In the genomic region with DNA sequence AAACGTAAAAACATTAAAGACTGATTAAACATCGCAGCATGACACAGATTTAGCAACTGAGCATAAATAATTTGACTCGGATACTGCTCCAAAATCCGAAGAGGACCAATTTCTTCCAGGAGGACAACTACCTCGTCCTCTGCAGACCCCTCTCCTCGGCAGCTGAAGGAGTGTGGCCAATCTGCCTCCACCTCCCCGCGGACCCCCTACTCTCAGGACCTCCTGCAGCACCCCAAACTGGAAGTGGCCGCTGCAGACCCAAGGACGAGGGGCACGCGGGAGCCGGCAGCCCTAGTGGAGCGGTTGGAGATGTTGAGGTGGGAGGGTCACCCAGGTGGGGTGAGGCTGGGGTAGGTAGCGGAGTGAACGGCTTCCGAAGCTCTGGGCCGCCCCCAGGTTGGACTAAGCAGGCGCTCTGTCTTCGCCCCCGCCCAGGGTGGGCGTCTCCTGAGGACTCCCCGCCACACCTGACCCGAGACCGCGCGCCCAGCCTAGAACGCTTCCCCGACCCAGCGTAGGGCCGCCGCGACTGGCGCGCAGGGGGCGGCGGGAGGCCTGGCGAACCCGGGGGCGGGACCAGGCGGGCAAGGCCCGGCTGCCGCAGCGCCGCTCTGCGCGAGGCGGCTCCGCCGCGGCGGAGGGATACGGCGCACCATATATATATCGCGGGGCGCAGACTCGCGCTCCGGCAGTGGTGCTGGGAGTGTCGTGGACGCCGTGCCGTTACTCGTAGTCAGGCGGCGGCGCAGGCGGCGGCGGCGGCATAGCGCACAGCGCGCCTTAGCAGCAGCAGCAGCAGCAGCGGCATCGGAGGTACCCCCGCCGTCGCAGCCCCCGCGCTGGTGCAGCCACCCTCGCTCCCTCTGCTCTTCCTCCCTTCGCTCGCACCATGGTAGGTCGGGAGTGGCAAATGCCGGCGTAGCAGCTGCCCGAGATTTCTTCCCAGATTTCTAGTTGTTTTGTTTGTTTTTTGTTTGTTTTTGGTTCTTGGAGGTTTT, we compare ENCODE assay signal across 8 cellular contexts. TPM values are rescaled to one million over a fixed set of nuclear protein-coding genes. Genes with fewer than 3 reads are reported as not detected.
DNase-seq lines count a peak whose midpoint lies in the region; ATAC-seq, FAIRE-seq and TF ChIP-seq lines count a peak whose summit lies in the region.

Gene CALM1, plus strand, starts transcription at position 688 of the 998 bp plus-strand sequence. Its CDS starts 202 bp downstream, at position 890.

- peaks cover 40% of the 10 kb centered on the region for H3K79me2 ChIP-seq in keratinocyte (ENCODE audit: control insufficient read depth, insufficient read depth, low read length)

- peaks cover 26% of the 10 kb centered on the region for H4K20me1 ChIP-seq in keratinocyte (ENCODE audit: control insufficient read depth, extremely low read depth, insufficient read depth, low read length)

- H3K27ac ChIP-seq in keratinocyte (ENCODE audit: control insufficient read depth, insufficient read depth, low read length): peak within 1 kb of the TSS; percentile 83

- dilution Hi-C loops in keratinocyte (cut with MboI; ENCODE audit: extremely low pct_ligation_motif_present, low sequenced_read_pairs): no loop called here

- H3K9ac ChIP-seq in keratinocyte (ENCODE audit: control insufficient read depth, extremely low read depth, insufficient read depth, low read length): peak within 1 kb of the TSS; percentile 87

- ATAC-seq in GM18868 (IDR thresholded peaks at IDR 0.05; ENCODE audit: unreplicated experiment) (peak; percentile 65), HG03103 (IDR thresholded peaks at IDR 0.05; ENCODE audit: low read depth, unreplicated experiment) (peak; percentile 51)

- H3K4me2 ChIP-seq in keratinocyte (ENCODE audit: control insufficient read depth, extremely low read depth, insufficient read depth, low read depth, low read length): peak within 1 kb of the TSS; percentile 92

- H3K9me3 ChIP-seq in keratinocyte (ENCODE audit: control insufficient read depth, low read depth, low read length): no peaks in the 10 kb centered on the region

- POLR2A ChIA-PET in AG04449 (lab: Yijun Ruan, JAX): interaction anchor here (0.5 to 2.9 kb wide), 15 partner anchors 9 to 362 kb away, joined by 3 to 19 read pairs (median 5); no protein-coding TSS in a partner anchor

- FAIRE-seq in keratinocyte (lab: Jason Lieb, UNC): no peak

- peaks cover 2 to 18% of the 10 kb centered on the region in 2 experiments for H3K36me3 ChIP-seq in keratinocyte (ENCODE audit: control insufficient read depth in 2 of 2, extremely low read depth in 1 of 2, insufficient read depth in 2 of 2, low read length in 2 of 2)

- H3K4me3 ChIP-seq in AG04449 (ENCODE audit: low read depth, low read length) (peak within 1 kb of the TSS; percentile 97), keratinocyte (ENCODE audit: control insufficient read depth in 2 of 3, extremely low read depth in 1 of 3, insufficient read depth in 2 of 3, low read depth in 1 of 3, low read length in 3 of 3) (peak within 1 kb of the TSS; percentile 92 to 99 (median 92))

- no peaks in the 10 kb centered on the region for H3K9me1 ChIP-seq in keratinocyte (ENCODE audit: control insufficient read depth, extremely low read depth, insufficient read depth, low read length)

- H2AFZ ChIP-seq in keratinocyte (ENCODE audit: control insufficient read depth, low read length): peak within 1 kb of the TSS; percentile 95

- peaks cover 27% of the 10 kb centered on the region for H3K4me1 ChIP-seq in keratinocyte (ENCODE audit: control insufficient read depth, extremely low read depth, insufficient read depth, low read length)

- TF ChIP-seq CTCF in AG04449 (IDR thresholded peaks at IDR 0.05; ENCODE audit: insufficient read depth, low read length, missing control alignments) (no peak), keratinocyte (optimal IDR thresholded peaks at IDR 0.05 in 1 of 3, IDR thresholded peaks at IDR 0.05 in 1 of 3, conservative IDR thresholded peaks at IDR 0.05 in 1 of 3; ENCODE audit: extremely low read depth in 1 of 3, insufficient read depth in 2 of 3, low read length in 3 of 3) (peak in 1 of 3 experiments; percentile 20)

- DNase-seq in AG04449 (ENCODE audit: low read depth, low spot score) (no peak), NCI-H226 (peak; percentile 80), keratinocyte (ENCODE audit: low read depth, low spot score) (no peak)
- DNase-seq in activated CD4-positive, CD25-positive, alpha-beta regulatory T cell treated with anti-CD3 and anti-CD28 coated beads, Interleukin-2, amount 50 U/mL, for 16 hours (ENCODE audit: low read depth, low spot score): peak; percentile 87
- peak; percentile 92 for DNase-seq in central memory CD4-positive, alpha-beta T cell
- DNase-seq in stimulated activated CD4-positive, alpha-beta T cell treated with anti-CD3 and anti-CD28 coated beads, Interleukin-12 subunit alpha, Interleukin-12 subunit beta, amount 100 ng/mL, for 48 hours (ENCODE audit: low read depth in 2 of 3, low spot score in 1 of 3): peak; percentile 93 to 96 (median 95)

- no peaks in the 10 kb centered on the region for H3K27me3 ChIP-seq in keratinocyte (ENCODE audit: control insufficient read depth, extremely low read depth, insufficient read depth, low read length)

- CTCF ChIA-PET in AG04449 (lab: Yijun Ruan, JAX): interaction anchor here (0.7 to 1.9 kb wide), 10 partner anchors 10 to 310 kb away, joined by 3 to 7 read pairs (median 4); no protein-coding TSS in a partner anchor

RNA-seq across cellular contexts. Expression of gene CALM1, which starts in this region (rescaled TPM):
- 309 to 682 TPM (median 575 TPM) in 3 replicates for polyA plus RNA-seq in keratinocyte
- 520 TPM for polyA plus RNA-seq in keratinocyte (2011; ENCODE audit: low read depth)
- polyA plus RNA-seq in keratinocyte (2011; cell fraction: cytosol; rRNA removed): 438 and 677 TPM in 2 replicates
- 203 and 281 TPM in 2 replicates for polyA plus RNA-seq in keratinocyte (2011; cell fraction: nucleus; rRNA removed)
- polyA plus RNA-seq in keratinocyte (2012; ENCODE audit: low replicate concordance): 291 and 552 TPM in 2 replicates
- polyA minus RNA-seq in keratinocyte: 77.3 to 499 TPM (median 297 TPM) in 3 replicates
- polyA minus RNA-seq in keratinocyte (2011; cell fraction: cytosol; rRNA and poly(A)+ RNA removed): 633 TPM
- polyA minus RNA-seq in keratinocyte (2011; cell fraction: nucleus; rRNA and poly(A)+ RNA removed): 116 and 121 TPM in 2 replicates

Comparison
In these comparisons a context has a peak if more than half of its experiments do, and no peak if none do; other contexts are left out.
1. DNase-seq: peak in NCI-H226 (single experiment), activated CD4-positive, CD25-positive, alpha-beta regulatory T cell treated with anti-CD3 and anti-CD28 coated beads, Interleukin-2, amount 50 U/mL, for 16 hours (single experiment), central memory CD4-positive, alpha-beta T cell (single experiment) and stimulated activated CD4-positive, alpha-beta T cell treated with anti-CD3 and anti-CD28 coated beads, Interleukin-12 subunit alpha, Interleukin-12 subunit beta, amount 100 ng/mL, for 48 hours (3 of 3); none in AG04449 (single experiment) and keratinocyte (single experiment).